8 cellular contexts compared by ENCODE assay signal in the genomic region with DNA sequence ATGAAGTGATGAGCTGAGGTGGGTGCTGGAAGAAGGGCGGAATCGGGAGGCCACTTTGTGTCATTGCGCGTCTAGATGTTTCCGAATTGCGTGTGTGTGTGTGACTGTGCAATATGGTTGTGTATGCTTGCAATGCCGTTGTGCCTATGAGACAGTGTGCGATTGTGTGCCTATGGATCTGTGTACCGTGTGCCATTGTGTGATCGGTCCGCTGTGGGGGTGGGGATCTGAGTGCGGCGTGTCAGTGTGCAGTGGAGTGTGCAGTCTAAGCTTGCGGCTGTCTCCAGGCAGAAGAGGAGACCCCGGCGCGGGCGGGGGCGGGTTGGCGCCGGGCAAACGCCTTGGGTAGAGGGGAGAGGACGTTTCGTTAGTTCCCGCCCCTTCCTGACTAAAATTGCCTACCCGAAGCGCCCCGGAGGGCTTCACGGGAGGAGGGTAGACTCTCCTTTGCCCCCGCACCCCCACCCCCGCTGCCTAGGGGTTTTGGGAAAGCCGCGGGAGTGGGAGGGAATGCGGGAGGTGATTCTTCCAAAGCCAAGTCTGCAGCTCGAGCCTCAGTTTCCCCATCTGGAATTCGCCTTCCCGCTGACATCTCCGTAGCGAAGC. TPM values are rescaled to one million over a fixed set of nuclear protein-coding genes. Genes with fewer than 3 reads are reported as not detected.
A peak's percentile ranks its signal among the peaks of the same experiment; 100 is the strongest.
DNase-seq lines count a peak whose midpoint lies in the region; ATAC-seq, FAIRE-seq and TF ChIP-seq lines count a peak whose summit lies in the region.

No MANE protein-coding gene starts in this region.

- no peak for FAIRE-seq in HepG2 (lab: Jason Lieb, UNC)

- no peak overlapping the region for H3K4me2 ChIP-seq in HepG2 (ENCODE audit: low read depth, low read length)

- no peaks in the 10 kb centered on the region for H3K27me3 ChIP-seq in liver (ENCODE audit: control insufficient read depth in 4 of 4, insufficient read depth in 4 of 4, low read length in 3 of 4)
- H3K27me3 ChIP-seq in HepG2 (ENCODE audit: control insufficient read depth in 1 of 2, insufficient read depth in 2 of 2, low read length in 2 of 2), result no peaks in the 10 kb centered on the region; a peak in 1 of 5 replicates
- H3K27me3 ChIP-seq in mucosa of stomach (ENCODE audit: control insufficient read depth, insufficient read depth, low read length), result no peaks in the 10 kb centered on the region
- H3K27me3 ChIP-seq in thymus (ENCODE audit: control insufficient read depth, insufficient read depth), result no peaks in the 10 kb centered on the region

- H3K4me3 ChIP-seq in liver (ENCODE audit: low read depth in 1 of 3, low read length in 3 of 3) (peak overlapping the region; percentile 27 to 63 (median 51)), HepG2 (replicated peaks in 1 of 3; ENCODE audit: insufficient read depth in 1 of 3, low read depth in 2 of 3, low read length in 3 of 3) (no peak overlapping the region), mucosa of stomach (ENCODE audit: low read length) (peak overlapping the region; percentile 9), thymus (ENCODE audit: low read length) (peak overlapping the region; percentile 41)

- H3K27ac Mint-ChIP-seq in activated CD8-positive, alpha-beta T cell treated with anti-CD3 and anti-CD28 coated beads for 36 hours, result peak overlapping the region; percentile 84

- peaks cover 43% of the 10 kb centered on the region for H3K4me1 Mint-ChIP-seq in activated CD8-positive, alpha-beta T cell treated with anti-CD3 and anti-CD28 coated beads for 36 hours (ENCODE audit: low read depth)

- H3K36me3 Mint-ChIP-seq in activated CD8-positive, alpha-beta T cell treated with anti-CD3 and anti-CD28 coated beads for 36 hours (ENCODE audit: low read depth), result peaks cover 31% of the 10 kb centered on the region

- H2AFZ ChIP-seq in HepG2 (ENCODE audit: low read length), result no peak overlapping the region

- H3K4me3 Mint-ChIP-seq in activated CD8-positive, alpha-beta T cell treated with anti-CD3 and anti-CD28 coated beads for 36 hours, result peak overlapping the region; percentile 70

- POLR2A ChIA-PET in HepG2 (lab: Yijun Ruan, JAX), result no interaction called here
- POLR2A ChIA-PET in activated CD8-positive, alpha-beta T cell treated with anti-CD3 and anti-CD28 coated beads for 36 hours (lab: Charles Lee), result interaction anchor here (0.9 to 2.0 kb wide), 5 partner anchors 8 to 123 kb away, joined by 3 to 14 read pairs (median 4); partner anchors contain the start of genes HDAC3 and RELL2

- BruUV-seq in HepG2 (replicated peaks; lab: Mats Ljungman, UMichigan), result no TSS peak

- DNase-seq in HepG2 (ENCODE audit: low spot score) (no peak), epithelial cell of prostate (ENCODE audit: low read depth, low spot score) (no peak), AG08396 (ENCODE audit: low spot score) (no peak)
- DNase-seq in activated CD8-positive, alpha-beta T cell treated with anti-CD3 and anti-CD28 coated beads for 36 hours, result peak; percentile 59

- H3K36me3 ChIP-seq in liver (ENCODE audit: control insufficient read depth in 4 of 4, insufficient read depth in 3 of 4, low read depth in 1 of 4, low read length in 3 of 4) (peaks cover 10 to 27% (median 21%) of the 10 kb centered on the region in 4 donors), HepG2 (replicated peaks in 1 of 2; ENCODE audit: control insufficient read depth in 1 of 2, insufficient read depth in 2 of 2, low read length in 2 of 2) (peaks cover 10 to 39% of the 10 kb centered on the region in 2 experiments; a peak in 4 of 5 replicates), mucosa of stomach (ENCODE audit: control insufficient read depth, insufficient read depth, low read length) (no peaks in the 10 kb centered on the region), thymus (ENCODE audit: control insufficient read depth, insufficient read depth) (peaks cover 30% of the 10 kb centered on the region)

- no peak for TF ChIP-seq POLR2A in HepG2 (IDR thresholded peaks at IDR 0.05; ENCODE audit: insufficient read depth in 1 of 2, low read depth in 2 of 2, low read length in 2 of 2)

- CTCF ChIA-PET in HepG2 (lab: Yijun Ruan, JAX; ENCODE audit: low intra/inter-chr PET ratio, low total read pairs), result interaction anchor here (0.7 to 3.2 kb wide), 4 partner anchors 11 to 279 kb away, joined by 3 to 13 read pairs (median 4); partner anchors contain the start of gene PCDHGB1
- CTCF ChIA-PET in activated CD8-positive, alpha-beta T cell treated with anti-CD3 and anti-CD28 coated beads for 36 hours (lab: Charles Lee), result interaction anchor here (0.6 to 9.4 kb wide), 37 partner anchors 10 to 647 kb away, joined by 3 to 122 read pairs (median 5); partner anchors contain the start of genes PCDHGA10, PCDHGA11, PCDHGA12 and PCDHGA3

- TF ChIP-seq CTCF in liver (IDR thresholded peaks at IDR 0.05; ENCODE audit: low read depth, low read length, missing input control) (no peak), HepG2 (CRISPR knock-in tag; IDR thresholded peaks at IDR 0.05) (no peak)
- TF ChIP-seq CTCF in activated CD8-positive, alpha-beta T cell treated with anti-CD3 and anti-CD28 coated beads for 36 hours (IDR thresholded peaks at IDR 0.05), result no peak

- WGBS in liver, result 19% methylated on average over 39 of the region's 39 CpGs
- WGBS in HepG2 (ENCODE audit: low lambda C conversion rate), result 96% methylated on average over 39 of the region's 39 CpGs
- WGBS in thymus, result 11% methylated on average over 39 of the region's 39 CpGs

- H3K4me1 ChIP-seq in liver (ENCODE audit: control insufficient read depth in 4 of 4, insufficient read depth in 4 of 4, low read length in 3 of 4), result peaks cover 4 to 20% (median 7%) of the 10 kb centered on the region in 4 donors
- H3K4me1 ChIP-seq in HepG2 (ENCODE audit: insufficient read depth, low read length), result peaks cover 6% of the 10 kb centered on the region; the same call in 1 of the 2 replicates
- peaks cover 22% of the 10 kb centered on the region for H3K4me1 ChIP-seq in mucosa of stomach (ENCODE audit: control insufficient read depth, insufficient read depth, low read length)
- H3K4me1 ChIP-seq in thymus (ENCODE audit: control insufficient read depth, insufficient read depth, low read length), result peaks cover 10% of the 10 kb centered on the region

- no peaks in the 10 kb centered on the region for H3K27me3 Mint-ChIP-seq in activated CD8-positive, alpha-beta T cell treated with anti-CD3 and anti-CD28 coated beads for 36 hours

- H3K9me3 Mint-ChIP-seq in activated CD8-positive, alpha-beta T cell treated with anti-CD3 and anti-CD28 coated beads for 36 hours, result no peaks in the 10 kb centered on the region

- TF ChIP-seq EP300 in HepG2 (IDR thresholded peaks at IDR 0.05; ENCODE audit: low read depth in 2 of 2, low read length in 2 of 2) (no peak), HepG2 (CRISPR knock-in tag; IDR thresholded peaks at IDR 0.05; ENCODE audit: borderline replicate concordance) (no peak)

- no peaks in the 10 kb centered on the region for H4K20me1 ChIP-seq in HepG2 (ENCODE audit: insufficient read depth, low read length)

- H3K79me2 ChIP-seq in HepG2 (ENCODE audit: insufficient read depth, low read length), result no peaks in the 10 kb centered on the region

- in situ Hi-C loops in HepG2 (cut with HindIII; ENCODE audit: extremely low pct_ligation_motif_present, low pct_unique_long_range_greater_than_20kb), result no loop called here

- no peak for TF ChIP-seq RAD21 in liver (IDR thresholded peaks at IDR 0.05)
- no peak for TF ChIP-seq RAD21 in HepG2 (CRISPR knock-in tag; IDR thresholded peaks at IDR 0.05)

- H3K9ac ChIP-seq in liver (ENCODE audit: low read depth in 1 of 2, low read length in 2 of 2) (no peak overlapping the region), HepG2 (ENCODE audit: insufficient read depth, low read depth, low read length) (no peak overlapping the region), mucosa of stomach (ENCODE audit: low read length) (peak overlapping the region; percentile 31)

- H3K27ac ChIP-seq in liver (ENCODE audit: low read depth in 1 of 2, low read length in 2 of 2), result peak overlapping the region; percentile 58 to 72
- no peak overlapping the region for H3K27ac ChIP-seq in HepG2 (ENCODE audit: extremely low read length, insufficient read depth, low read length)
- H3K27ac ChIP-seq in epithelial cell of prostate, result peak overlapping the region; percentile 97
- H3K27ac ChIP-seq in thymus (ENCODE audit: low read depth), result peak overlapping the region; percentile 77

- intact Hi-C loops in HepG2 (cut with micrococcal nuclease; ENCODE audit: unreplicated experiment), result no loop called here
- intact Hi-C loops in activated CD8-positive, alpha-beta T cell treated with anti-CD3 and anti-CD28 coated beads for 36 hours (cut with micrococcal nuclease), result loop anchor here (5.0 to 10.0 kb wide), 2 partner anchors 101 to 188 kb away; partner anchors contain the start of genes PCDHGA10 and TAF7

- H3K9me3 ChIP-seq in liver (ENCODE audit: control insufficient read depth in 4 of 4, low read length in 3 of 4), result no peaks in the 10 kb centered on the region
- H3K9me3 ChIP-seq in HepG2 (ENCODE audit: low read length), result no peaks in the 10 kb centered on the region
- H3K9me3 ChIP-seq in mucosa of stomach (ENCODE audit: control insufficient read depth, low read length), result no peaks in the 10 kb centered on the region
- no peaks in the 10 kb centered on the region for H3K9me3 ChIP-seq in thymus (ENCODE audit: control insufficient read depth)

- no peak for ATAC-seq in HepG2
- peak; percentile 41 for ATAC-seq in activated CD8-positive, alpha-beta T cell treated with anti-CD3 and anti-CD28 coated beads for 36 hours
- no peak for ATAC-seq in HG03571 (IDR thresholded peaks at IDR 0.05; ENCODE audit: unreplicated experiment)

RNA-seq across cellular contexts. Expression of gene PCDHGC5, which starts 24.2 kb away (rescaled TPM):
- 1 to 10 TPM in 1 of 2 donors, under 1 TPM in 1; 0.19 to 1.1 TPM for total RNA-seq in liver
- polyA plus RNA-seq in liver, result under 1 TPM in 1 of 2 donors, not detected in 1; 0.02 TPM
- total RNA-seq in HepG2 (2016; rRNA removed; fragmentation: Illumina TruSeq; extraction: Trizol), result not detected in 2 replicates
- not detected in 2 replicates for total RNA-seq in HepG2 (2016; cell fraction: cytosol; rRNA removed; fragmentation: Illumina TruSeq; extraction: Trizol; ENCODE audit: low read depth)
- 0.06 TPM in 1 of 2 replicates, not detected in the other for total RNA-seq in HepG2 (2016; cell fraction: insoluble cytoplasmic fraction; rRNA removed; fragmentation: Illumina TruSeq; extraction: Trizol)
- not detected in 2 replicates for total RNA-seq in HepG2 (2016; cell fraction: membrane; rRNA removed; fragmentation: Illumina TruSeq; extraction: Trizol)
- 0.13 TPM in 1 of 2 replicates, not detected in the other for total RNA-seq in HepG2 (2016; cell fraction: nucleus; rRNA removed; fragmentation: Illumina TruSeq; extraction: Trizol)
- 0.03 TPM in 1 of 2 replicates, not detected in the other for polyA plus RNA-seq in HepG2 (2011; rRNA removed)
- polyA plus RNA-seq in HepG2 (2011; cell fraction: cytosol; rRNA removed), result not detected in 2 replicates
- polyA plus RNA-seq in HepG2 (2011; cell fraction: nucleus; rRNA removed), result 0.21 and 0.23 TPM in 2 replicates
- not detected in 2 replicates for polyA plus RNA-seq in HepG2 (2012)
- not detected in 2 replicates for polyA plus RNA-seq in HepG2 (2016; cell fraction: cytosol; fragmentation: Illumina TruSeq; extraction: Trizol; ENCODE audit: low read depth)
- not detected in 2 replicates for polyA plus RNA-seq in HepG2 (2016; cell fraction: insoluble cytoplasmic fraction; fragmentation: Illumina TruSeq; extraction: Trizol; ENCODE audit: low read depth)
- polyA plus RNA-seq in HepG2 (2016; cell fraction: membrane; fragmentation: Illumina TruSeq; extraction: Trizol; ENCODE audit: low read depth), result not detected in 2 replicates
- polyA plus RNA-seq in HepG2 (2016; cell fraction: nucleus; fragmentation: Illumina TruSeq; extraction: Trizol; ENCODE audit: insufficient read depth, low read depth), result 0.25 TPM in 1 of 2 replicates, not detected in the other
- polyA minus RNA-seq in HepG2 (2011; rRNA and poly(A)+ RNA removed; ENCODE audit: low replicate concordance), result 0.74 TPM in 1 of 2 replicates, not detected in the other
- polyA minus RNA-seq in HepG2 (2011; cell fraction: cytosol; rRNA and poly(A)+ RNA removed), result not detected in 2 replicates
- polyA minus RNA-seq in HepG2 (2011; cell fraction: nucleus; rRNA and poly(A)+ RNA removed), result 0.37 and 0.39 TPM in 2 replicates
- not detected for total RNA-seq in activated CD8-positive, alpha-beta T cell treated with anti-CD3 and anti-CD28 coated beads for 36 hours
- 0.11 TPM for polyA plus RNA-seq in thymus

RNA-seq across cellular contexts. Expression of gene PCDHGC4, which starts 28.3 kb away (rescaled TPM):
- total RNA-seq in liver (1 to 10 TPM in 1 of 2 donors, under 1 TPM in 1; 0.33 to 1.4 TPM), HepG2 (2016; rRNA removed; fragmentation: Illumina TruSeq; extraction: Trizol) (0.07 TPM in 1 of 2 replicates, not detected in the other)
- polyA plus RNA-seq in liver (not detected), HepG2 (2011; rRNA removed) (0.10 TPM in 1 of 2 replicates, not detected in the other), thymus (0.05 TPM)
- not detected in 2 replicates for total RNA-seq in HepG2 (2016; cell fraction: cytosol; rRNA removed; fragmentation: Illumina TruSeq; extraction: Trizol; ENCODE audit: low read depth)
- total RNA-seq in HepG2 (2016; cell fraction: insoluble cytoplasmic fraction; rRNA removed; fragmentation: Illumina TruSeq; extraction: Trizol), result 0.11 TPM in 1 of 2 replicates, not detected in the other
- not detected in 2 replicates for total RNA-seq in HepG2 (2016; cell fraction: membrane; rRNA removed; fragmentation: Illumina TruSeq; extraction: Trizol)
- 0.44 and 0.47 TPM in 2 replicates for total RNA-seq in HepG2 (2016; cell fraction: nucleus; rRNA removed; fragmentation: Illumina TruSeq; extraction: Trizol)
- polyA plus RNA-seq in HepG2 (2011; cell fraction: cytosol; rRNA removed), result not detected in 2 replicates
- 0.07 and 0.11 TPM in 2 replicates for polyA plus RNA-seq in HepG2 (2011; cell fraction: nucleus; rRNA removed)
- not detected in 2 replicates for polyA plus RNA-seq in HepG2 (2012)
- not detected in 2 replicates for polyA plus RNA-seq in HepG2 (2016; cell fraction: cytosol; fragmentation: Illumina TruSeq; extraction: Trizol; ENCODE audit: low read depth)
- polyA plus RNA-seq in HepG2 (2016; cell fraction: insoluble cytoplasmic fraction; fragmentation: Illumina TruSeq; extraction: Trizol; ENCODE audit: low read depth), result not detected in 2 replicates
- polyA plus RNA-seq in HepG2 (2016; cell fraction: membrane; fragmentation: Illumina TruSeq; extraction: Trizol; ENCODE audit: low read depth), result not detected in 2 replicates
- polyA plus RNA-seq in HepG2 (2016; cell fraction: nucleus; fragmentation: Illumina TruSeq; extraction: Trizol; ENCODE audit: insufficient read depth, low read depth), result not detected in 2 replicates
- polyA minus RNA-seq in HepG2 (2011; rRNA and poly(A)+ RNA removed; ENCODE audit: low replicate concordance), result 0.21 and 0.34 TPM in 2 replicates
- polyA minus RNA-seq in HepG2 (2011; cell fraction: cytosol; rRNA and poly(A)+ RNA removed), result not detected in 2 replicates
- polyA minus RNA-seq in HepG2 (2011; cell fraction: nucleus; rRNA and poly(A)+ RNA removed), result 0.39 and 0.99 TPM in 2 replicates
- total RNA-seq in activated CD8-positive, alpha-beta T cell treated with anti-CD3 and anti-CD28 coated beads for 36 hours, result not detected

RNA-seq across cellular contexts. Expression of gene PCDHGC3, which starts 37.4 kb away (rescaled TPM):
- total RNA-seq in liver, result 1 to 10 TPM; 3.7 to 5.7 TPM
- polyA plus RNA-seq in liver, result 10 to 100 TPM in 1 of 2 donors, 1 to 10 TPM in 1; 6.8 to 11.0 TPM
- 0.20 and 0.21 TPM in 2 replicates for total RNA-seq in HepG2 (2016; rRNA removed; fragmentation: Illumina TruSeq; extraction: Trizol)
- total RNA-seq in HepG2 (2016; cell fraction: cytosol; rRNA removed; fragmentation: Illumina TruSeq; extraction: Trizol; ENCODE audit: low read depth), result not detected in 2 replicates
- 0.15 and 0.80 TPM in 2 replicates for total RNA-seq in HepG2 (2016; cell fraction: insoluble cytoplasmic fraction; rRNA removed; fragmentation: Illumina TruSeq; extraction: Trizol)
- 0.22 and 0.34 TPM in 2 replicates for total RNA-seq in HepG2 (2016; cell fraction: membrane; rRNA removed; fragmentation: Illumina TruSeq; extraction: Trizol)
- 0.63 and 0.87 TPM in 2 replicates for total RNA-seq in HepG2 (2016; cell fraction: nucleus; rRNA removed; fragmentation: Illumina TruSeq; extraction: Trizol)
- 0.20 and 0.30 TPM in 2 replicates for polyA plus RNA-seq in HepG2 (2011; rRNA removed)
- 0.11 and 0.19 TPM in 2 replicates for polyA plus RNA-seq in HepG2 (2011; cell fraction: cytosol; rRNA removed)
- 0.21 and 0.23 TPM in 2 replicates for polyA plus RNA-seq in HepG2 (2011; cell fraction: nucleus; rRNA removed)
- polyA plus RNA-seq in HepG2 (2012), result 0.11 and 0.71 TPM in 2 replicates
- 0.09 and 0.20 TPM in 2 replicates for polyA plus RNA-seq in HepG2 (2016; cell fraction: cytosol; fragmentation: Illumina TruSeq; extraction: Trizol; ENCODE audit: low read depth)
- 0.51 and 0.79 TPM in 2 replicates for polyA plus RNA-seq in HepG2 (2016; cell fraction: insoluble cytoplasmic fraction; fragmentation: Illumina TruSeq; extraction: Trizol; ENCODE audit: low read depth)
- polyA plus RNA-seq in HepG2 (2016; cell fraction: membrane; fragmentation: Illumina TruSeq; extraction: Trizol; ENCODE audit: low read depth), result 0.39 and 0.57 TPM in 2 replicates
- polyA plus RNA-seq in HepG2 (2016; cell fraction: nucleus; fragmentation: Illumina TruSeq; extraction: Trizol; ENCODE audit: insufficient read depth, low read depth), result 3.5 and 4.2 TPM in 2 replicates
- polyA minus RNA-seq in HepG2 (2011; rRNA and poly(A)+ RNA removed; ENCODE audit: low replicate concordance), result 0.24 TPM in 1 of 2 replicates, not detected in the other
- polyA minus RNA-seq in HepG2 (2011; cell fraction: cytosol; rRNA and poly(A)+ RNA removed), result 0.20 TPM in 1 of 2 replicates, not detected in the other
- 0.77 and 0.87 TPM in 2 replicates for polyA minus RNA-seq in HepG2 (2011; cell fraction: nucleus; rRNA and poly(A)+ RNA removed)
- total RNA-seq in activated CD8-positive, alpha-beta T cell treated with anti-CD3 and anti-CD28 coated beads for 36 hours, result not detected
- 28.7 TPM for polyA plus RNA-seq in thymus

Comparison
In these comparisons a context has a peak if more than half of its experiments do, and no peak if none do; other contexts are left out.
1. H3K4me3 ChIP-seq: peak in liver (3 of 3), mucosa of stomach (single experiment) and thymus (single experiment); none in HepG2 (0 of 3).